12 cellular contexts compared by ENCODE assay signal in genomic region chr7:158541330-158542010, GRCh38. TPM values are rescaled to one million over a fixed set of nuclear protein-coding genes. Genes with fewer than 3 reads are reported as not detected.
DNase-seq lines count a peak whose midpoint lies in the region; ATAC-seq, FAIRE-seq and TF ChIP-seq lines count a peak whose summit lies in the region.
"Had no signal": no experiment of that assay in that cellular context is flagged by ENCODE, and none has a peak within 500 bp of the region (broad histone marks: within the 10 kb centered on the region; RNA-seq: fewer than 3 reads in every experiment).

No MANE protein-coding gene starts in this region.

- H3K4me2 ChIP-seq in MM.1S (ENCODE audit: low read depth, low read length): no peak overlapping the region
- H3K4me2 ChIP-seq in GM12878 (ENCODE audit: control insufficient read depth, insufficient read depth): no peak overlapping the region

- RAD21 ChIA-PET in GM12878 (lab: Charles Lee; ENCODE audit: unreplicated experiment): no interaction called here

- SMC1A ChIA-PET in GM12878 (lab: Charles Lee; ENCODE audit: uncharacterized antibody, unreplicated experiment): interaction anchor here (0.9 kb wide), 1 partner anchor 436 kb away, joined by 3 read pairs; no protein-coding TSS in a partner anchor

- TF ChIP-seq RAD21 in GM12878 (IDR thresholded peaks at IDR 0.05; ENCODE audit: insufficient read depth, low read depth, low read length): no peak

- in situ Hi-C loops in GM12878 (cut with MboI): no loop called here

- no TSS peak for BruUV-seq in GM12878 (replicated peaks; lab: Mats Ljungman, UMichigan)

- H3K4me1 ChIP-seq in MM.1S (ENCODE audit: low read length) (no peaks in the 10 kb centered on the region), GM12878 (ENCODE audit: control insufficient read depth, insufficient read depth, low read length) (no peaks in the 10 kb centered on the region), vagina (no peaks in the 10 kb centered on the region), stomach (no peaks in the 10 kb centered on the region)

- peak; percentile 54 for DNase-seq in CMK (ENCODE audit: low read depth)
- DNase-seq in GM20000 (ENCODE audit: low spot score): peak; percentile 85
- DNase-seq in MM.1S: peak; percentile 19
- DNase-seq in GM12878 (ENCODE audit: low read depth, low spot score): no peak
- DNase-seq in vagina (ENCODE audit: extremely low spot score in 2 of 2): no peak
- DNase-seq in GM12892 (ENCODE audit: insufficient read length): no peak
- no peak for DNase-seq in NCI-H2171 (lab: John Stamatoyannopoulos, UW)
- no peak for DNase-seq in stomach
- DNase-seq: Calu3, heart right ventricle, nephron progenitor cell had no signal

- H3F3A ChIP-seq in MM.1S (ENCODE audit: insufficient read depth, low read length): no peaks in the 10 kb centered on the region

- H3K9ac ChIP-seq in MM.1S (ENCODE audit: low read length): no peak overlapping the region
- no peak overlapping the region for H3K9ac ChIP-seq in GM12878 (ENCODE audit: control insufficient read depth, insufficient read depth, low read length)

- H3K4me3 ChIP-seq in MM.1S (ENCODE audit: low read length): no peak overlapping the region
- no peak overlapping the region for H3K4me3 ChIP-seq in GM12878
- H3K4me3 ChIP-seq in vagina: no peak overlapping the region
- H3K4me3 ChIP-seq in stomach: no peak overlapping the region
- H3K4me3 ChIP-seq: heart right ventricle had no signal

- no peaks in the 10 kb centered on the region for H4K20me1 ChIP-seq in MM.1S (ENCODE audit: insufficient read depth, low read length)
- no peaks in the 10 kb centered on the region for H4K20me1 ChIP-seq in GM12878 (ENCODE audit: control insufficient read depth, insufficient read depth)

- H2AFZ ChIP-seq in MM.1S (ENCODE audit: low read length) (no peak overlapping the region), GM12878 (ENCODE audit: control insufficient read depth, low read depth, low read length) (no peak overlapping the region)

- H3K9me3 ChIP-seq in MM.1S (replicated peaks; ENCODE audit: insufficient read depth, low read length) (no peaks in the 10 kb centered on the region), GM12878 (replicated peaks; ENCODE audit: control insufficient read depth, insufficient read depth, low read length) (no peaks in the 10 kb centered on the region; the same call in 2 of the 3 replicates), vagina (no peaks in the 10 kb centered on the region), stomach (no peaks in the 10 kb centered on the region)
- H3K9me3 ChIP-seq: heart right ventricle had no signal

- H3K36me3 ChIP-seq in MM.1S (replicated peaks; ENCODE audit: insufficient read depth, low read length) (no peaks in the 10 kb centered on the region), GM12878 (ENCODE audit: control insufficient read depth in 2 of 2, insufficient read depth in 2 of 2, low read length in 1 of 2) (no peaks in the 10 kb centered on the region), vagina (no peaks in the 10 kb centered on the region), stomach (peaks cover 0 to 8% (median 0%) of the 10 kb centered on the region in 4 donors)
- H3K36me3 ChIP-seq: heart right ventricle had no signal

- TF ChIP-seq EP300 in GM12878 (IDR thresholded peaks at IDR 0.05; ENCODE audit: borderline replicate concordance in 1 of 2, control insufficient read depth in 1 of 2, low read depth in 2 of 2, low read length in 2 of 2) (no peak), stomach (IDR thresholded peaks at IDR 0.05) (no peak)

- H3K27ac ChIP-seq in MM.1S (ENCODE audit: low read length) (no peak overlapping the region), GM12878 (ENCODE audit: control insufficient read depth, insufficient read depth) (no peak overlapping the region), vagina (no peak overlapping the region), stomach (no peak overlapping the region)
- H3K27ac ChIP-seq: heart right ventricle had no signal

- intact Hi-C loops in GM12878 (cut with micrococcal nuclease; ENCODE audit: unreplicated experiment): no loop called here
- intact Hi-C loops in vagina (cut with DNase I): no loop called here
- intact Hi-C loops in stomach (cut with DNase I; ENCODE audit: low total_unique reads): no loop called here

- POLR2A ChIA-PET in GM12878 (lab: Charles Lee): no interaction called here

- no peaks in the 10 kb centered on the region for H3K79me2 ChIP-seq in MM.1S (ENCODE audit: low read length)
- H3K79me2 ChIP-seq in GM12878 (ENCODE audit: control insufficient read depth, insufficient read depth, low read length): no peaks in the 10 kb centered on the region

- ATAC-seq in GM12878: no peak
- ATAC-seq: heart right ventricle had no signal

- TF ChIP-seq CTCF in GM20000 (IDR thresholded peaks at IDR 0.05; ENCODE audit: extremely low read depth, missing control alignments) (no peak), MM.1S (IDR thresholded peaks at IDR 0.05; ENCODE audit: low read length) (no peak), GM12878 (IDR thresholded peaks at IDR 0.05 in 2 of 3, conservative IDR thresholded peaks at IDR 0.05 in 1 of 3; ENCODE audit: control insufficient read depth in 2 of 3, extremely low read depth in 1 of 3, insufficient read depth in 1 of 3, low read depth in 3 of 3, low read length in 3 of 3) (no peak), vagina (IDR thresholded peaks at IDR 0.05) (no peak), stomach (IDR thresholded peaks at IDR 0.05) (no peak)

- 5% methylated on average over 13 of the region's 13 CpGs for WGBS in GM12878 (ENCODE audit: insufficient coverage, insufficient replicate concordance, low lambda C conversion rate, missing lambda C conversion rate)
- WGBS in stomach, 5 donors: 58 to 83% (median 77%) methylated on average over 13 of the region's 13 CpGs

- FAIRE-seq in GM12878 (lab: Jason Lieb, UNC) (no peak), GM12892 (lab: Jason Lieb, UNC) (no peak)
- FAIRE-seq: TTC549 had no signal

- H3K9me2 ChIP-seq in MM.1S (replicated peaks; ENCODE audit: insufficient read depth, low read length): no peaks in the 10 kb centered on the region

- H3K27me3 ChIP-seq in MM.1S (replicated peaks; ENCODE audit: insufficient read depth, low read length) (peaks cover 77% of the 10 kb centered on the region), GM12878 (replicated peaks in 1 of 2; ENCODE audit: control insufficient read depth in 2 of 2, insufficient read depth in 2 of 2, low read length in 1 of 2) (no peaks in the 10 kb centered on the region), vagina (no peaks in the 10 kb centered on the region), stomach (no peaks in the 10 kb centered on the region)

- TF ChIP-seq POLR2A in GM12878 (IDR thresholded peaks at IDR 0.05; ENCODE audit: low read depth, low read length): no peak
- no peak for TF ChIP-seq POLR2A in vagina (IDR thresholded peaks at IDR 0.05)
- no peak for TF ChIP-seq POLR2A in GM12892 (IDR thresholded peaks at IDR 0.05; ENCODE audit: low read depth, low read length)
- TF ChIP-seq POLR2A in stomach (IDR thresholded peaks at IDR 0.05): no peak

- CTCF ChIA-PET in GM12878 (lab: Yijun Ruan, JAX): no interaction called here

TF ChIP-seq in GM12878, 131 proteins besides CTCF, POLR2A, EP300 and RAD21:
- no peak for TF ChIP-seq SREBF2 (IDR thresholded peaks at IDR 0.05; ENCODE audit: low read length)
- TF ChIP-seq NRF1 (conservative IDR thresholded peaks at IDR 0.05; ENCODE audit: low read depth, low read length): 0 out of 2 replicates have a peak, but pooled peaks have one; percentile 7
- no peak for TF ChIP-seq KLF5 (IDR thresholded peaks at IDR 0.05; ENCODE audit: partially characterized antibody)

RNA-seq across cellular contexts. Expression of gene PTPRN2, which starts 46.2 kb away (rescaled TPM):
- 0.37 TPM in 1 of 2 replicates, not detected in the other for total RNA-seq in GM12878 (2013; cell fraction: nucleolus; rRNA removed)
- total RNA-seq in GM12878 (2014; rRNA removed) (0.11 TPM in 1 of 2 replicates, not detected in the other), GM12878 (2014; rRNA removed; fragmentation: Illumina TruSeq; extraction: Trizol) (not detected in 2 replicates), GM12878 (2021) (not detected in 2 replicates), vagina (7.4 TPM), stomach (100 to 1,000 TPM in 1 of 5 donors, 10 to 100 TPM in 4; 35.8 to 136 (median 66.3) TPM)
- polyA plus RNA-seq in GM12878 (2011; ENCODE audit: low read depth): 0.13 TPM
- polyA plus RNA-seq in GM12878 (2011; rRNA removed) (4.5 and 5.4 TPM in 2 replicates), GM12878 (2014; fragmentation: Illumina TruSeq; extraction: Trizol) (not detected in 2 replicates), GM12878 (2014; fragmentation: Nextera tagmentation; extraction: Ambion mirVana) (not detected), GM12878 (2014; rRNA removed) (not detected in 2 replicates), GM12878 (2016; fragmentation: Nextera tagmentation; extraction: Ambion mirVana) (not detected), stomach (10 to 100 TPM in 1 of 3 donors, 1 to 10 TPM in 2; 4.9 to 10.8 (median 9.0) TPM)
- 3.6 and 4.2 TPM in 2 replicates for polyA plus RNA-seq in GM12878 (2011; cell fraction: cytosol; rRNA removed)
- polyA plus RNA-seq in GM12878 (2011; cell fraction: nucleus; rRNA removed): 1.5 and 2.6 TPM in 2 replicates
- 0.19 and 0.21 TPM in 2 replicates for polyA plus RNA-seq in GM12878 (2012)
- 0.59 and 1.5 TPM in 2 replicates for polyA minus RNA-seq in GM12878 (2011; rRNA and poly(A)+ RNA removed)
- 0.53 and 0.83 TPM in 2 replicates for polyA minus RNA-seq in GM12878 (2011; cell fraction: cytosol; rRNA and poly(A)+ RNA removed)
- 0.24 and 0.29 TPM in 2 replicates for polyA minus RNA-seq in GM12878 (2011; cell fraction: nucleus; rRNA and poly(A)+ RNA removed)
- 0.66 TPM for polyA plus RNA-seq in GM12892 (2012; ENCODE audit: missing spikeins)

Comparison
In these comparisons a context has a peak if more than half of its experiments do, and no peak if none do; other contexts are left out.
1. DNase-seq: peak in CMK (single experiment), GM20000 (single experiment) and MM.1S (single experiment); none in GM12878 (single experiment), vagina (0 of 2), GM12892 (single experiment), NCI-H2171 (single experiment) and stomach (single experiment).